21 cellular contexts compared by ENCODE assay signal in the genomic region with DNA sequence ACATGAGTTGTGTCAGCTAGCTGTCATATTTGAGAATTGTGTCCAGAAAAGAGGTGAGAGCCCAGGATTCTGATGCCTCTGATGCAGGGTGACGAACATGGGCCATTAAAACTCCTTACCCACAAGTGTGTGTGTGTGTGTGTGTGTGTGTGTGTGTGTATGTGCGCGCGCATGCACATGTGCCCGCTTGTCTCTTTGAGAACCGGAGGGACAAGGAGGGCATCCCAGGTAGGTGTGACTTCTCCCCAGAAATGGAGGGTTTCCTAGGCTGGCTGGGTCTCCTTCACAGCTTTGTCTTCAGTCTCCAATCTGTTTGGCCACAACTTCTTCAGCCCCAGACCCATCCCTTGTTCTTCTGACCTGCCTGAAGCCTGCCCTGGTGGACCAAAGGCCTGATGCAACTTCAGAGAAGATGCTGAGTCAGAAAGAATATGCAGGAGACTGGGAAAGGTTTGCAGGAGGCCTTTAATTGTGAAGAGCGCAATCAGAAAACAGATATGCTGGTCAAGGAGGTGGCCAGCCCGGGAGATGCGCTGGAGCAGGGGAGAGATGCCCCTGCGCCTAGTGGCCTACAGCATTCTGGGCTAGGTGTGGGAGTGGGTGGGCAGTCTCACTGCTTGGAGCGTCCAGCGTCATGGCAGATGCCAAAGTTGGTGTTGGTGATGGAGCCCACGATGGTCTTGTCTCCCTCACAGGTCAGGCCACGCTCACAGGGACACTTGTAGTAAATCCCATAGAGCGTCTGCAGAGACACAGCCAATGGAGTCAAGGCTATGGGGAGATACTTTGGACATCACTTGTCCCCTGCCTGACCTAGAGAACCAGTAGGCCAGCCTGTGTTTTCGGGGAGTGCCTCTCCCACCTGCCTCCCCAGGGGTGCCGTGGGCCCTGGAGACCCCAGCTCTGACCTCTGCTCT. TPM values are rescaled to one million over a fixed set of nuclear protein-coding genes. Genes with fewer than 3 reads are reported as not detected.
DNase-seq lines count a peak whose midpoint lies in the region; ATAC-seq, FAIRE-seq and TF ChIP-seq lines count a peak whose summit lies in the region.
"Had no signal": no experiment of that assay in that cellular context is flagged by ENCODE, and none has a peak within 500 bp of the region (broad histone marks: within the 10 kb centered on the region; RNA-seq: fewer than 3 reads in every experiment).

No MANE protein-coding gene starts in this region.

- ATAC-seq in Panc1, result 0 out of 2 replicates have a peak, but pooled peaks have one; percentile 28
- no peak for ATAC-seq in HepG2
- ATAC-seq in psoas muscle, result no peak

- FAIRE-seq in HepG2 (lab: Jason Lieb, UNC), result no peak

- no peak overlapping the region for H2AFZ ChIP-seq in HepG2 (ENCODE audit: low read length)

- BruUV-seq in Panc1 (replicated peaks; lab: Mats Ljungman, UMichigan) (no TSS peak), HepG2 (replicated peaks; lab: Mats Ljungman, UMichigan) (no TSS peak)

- POLR2A ChIA-PET in Panc1 (lab: Charles Lee), result interaction anchor here (0.6 to 0.7 kb wide), 2 partner anchors 15 to 458 kb away, joined by 4 to 6 read pairs; no protein-coding TSS in a partner anchor
- POLR2A ChIA-PET in HepG2 (lab: Yijun Ruan, JAX), result no interaction called here

- no peak for TF ChIP-seq RAD21 in HepG2 (CRISPR knock-in tag; IDR thresholded peaks at IDR 0.05)

- H3K4me3 ChIP-seq in Panc1 (ENCODE audit: low read depth in 2 of 2, low read length in 2 of 2), result no peak overlapping the region
- H3K4me3 ChIP-seq in HepG2 (replicated peaks in 1 of 3; ENCODE audit: insufficient read depth in 1 of 3, low read depth in 2 of 3, low read length in 3 of 3), result no peak overlapping the region
- H3K4me3 ChIP-seq in psoas muscle, result no peak overlapping the region
- H3K4me3 ChIP-seq: MG63, SJCRH30 had no signal

- H3K4me1 ChIP-seq in Panc1 (ENCODE audit: control insufficient read depth, insufficient read depth, low read length) (no peaks in the 10 kb centered on the region), HepG2 (ENCODE audit: insufficient read depth, low read length) (no peaks in the 10 kb centered on the region), psoas muscle (no peaks in the 10 kb centered on the region)
- H3K4me1 ChIP-seq: SJCRH30 had no signal

- H4K20me1 ChIP-seq in HepG2 (ENCODE audit: insufficient read depth, low read length), result no peaks in the 10 kb centered on the region

- TF ChIP-seq CTCF in Panc1 (IDR thresholded peaks at IDR 0.05), result no peak
- TF ChIP-seq CTCF in HepG2 (CRISPR knock-in tag; IDR thresholded peaks at IDR 0.05), result no peak
- TF ChIP-seq CTCF in psoas muscle (IDR thresholded peaks at IDR 0.05), result no peak

- no peak overlapping the region for H3K4me2 ChIP-seq in HepG2 (ENCODE audit: low read depth, low read length)

- H3K27ac ChIP-seq in Panc1 (ENCODE audit: low read length) (no peak overlapping the region), HepG2 (ENCODE audit: extremely low read length, insufficient read depth, low read length) (no peak overlapping the region), psoas muscle (no peak overlapping the region)
- H3K27ac ChIP-seq: SJCRH30 had no signal

- CTCF ChIA-PET in Panc1 (lab: Charles Lee) (interaction anchor here (0.6 kb wide), 1 partner anchor 85 kb away, joined by 5 read pairs; no protein-coding TSS in a partner anchor), HepG2 (lab: Yijun Ruan, JAX; ENCODE audit: low intra/inter-chr PET ratio, low total read pairs) (no interaction called here)

- TF ChIP-seq POLR2A in HepG2 (IDR thresholded peaks at IDR 0.05; ENCODE audit: insufficient read depth in 1 of 2, low read depth in 2 of 2, low read length in 2 of 2), result no peak

- DNase-seq in Panc1 (ENCODE audit: low read depth, low spot score) (no peak), HepG2 (ENCODE audit: low spot score) (no peak), retina (no peak), NK-92 (lab: John Stamatoyannopoulos, UW; ENCODE audit: unreplicated experiment) (no peak), psoas muscle (no peak)
- DNase-seq: ACHN; C1 segment of cervical spinal cord; CD8-positive, alpha-beta memory T cell; DMS53; EL; HCEC 1CT; Kasumi-1; MG63; NCI-H1048; NCI-H1436 treated with DMSO at 0.1 percent for 48 hours; NCI-H2029; NCI-H345; NCI-H526; SJCRH30 had no signal

- H3K79me2 ChIP-seq in HepG2 (ENCODE audit: insufficient read depth, low read length), result no peaks in the 10 kb centered on the region

- no peaks in the 10 kb centered on the region for H3K36me3 ChIP-seq in Panc1 (ENCODE audit: control insufficient read depth, insufficient read depth, low read length)
- no peaks in the 10 kb centered on the region for H3K36me3 ChIP-seq in HepG2 (replicated peaks in 1 of 2; ENCODE audit: control insufficient read depth in 1 of 2, insufficient read depth in 2 of 2, low read length in 2 of 2)
- H3K36me3 ChIP-seq in psoas muscle (ENCODE audit: insufficient read depth in 1 of 2, low read depth in 1 of 2), result no peaks in the 10 kb centered on the region
- H3K36me3 ChIP-seq: MG63, SJCRH30 had no signal

- H3K27me3 ChIP-seq in Panc1 (ENCODE audit: control insufficient read depth, insufficient read depth, low read length) (0 out of 2 replicates have a peak, but pooled peaks cover 3% of the 10 kb centered on the region), HepG2 (ENCODE audit: control insufficient read depth in 1 of 2, insufficient read depth in 2 of 2, low read length in 2 of 2) (peaks cover 1 to 22% of the 10 kb centered on the region in 2 experiments; a peak in 3 of 5 replicates), psoas muscle (ENCODE audit: insufficient read depth in 3 of 3, low read length in 2 of 3) (peaks cover 0 to 2% (median 0%) of the 10 kb centered on the region in 3 donors)
- H3K27me3 ChIP-seq: SJCRH30 had no signal

- 63% methylated on average over 12 of the region's 17 CpGs for WGBS in HepG2 (ENCODE audit: low lambda C conversion rate)
- 88 to 92% (median 90%) methylated on average over 17 of the region's 17 CpGs for WGBS in psoas muscle, 3 donors

- H3K9ac ChIP-seq in HepG2 (ENCODE audit: insufficient read depth, low read depth, low read length), result no peak overlapping the region

- TF ChIP-seq EP300 in HepG2 (IDR thresholded peaks at IDR 0.05; ENCODE audit: low read depth in 2 of 2, low read length in 2 of 2) (no peak), HepG2 (CRISPR knock-in tag; IDR thresholded peaks at IDR 0.05; ENCODE audit: borderline replicate concordance) (no peak)

- no peaks in the 10 kb centered on the region for H3K9me3 ChIP-seq in Panc1 (ENCODE audit: control insufficient read depth, insufficient read depth, low read depth, low read length)
- H3K9me3 ChIP-seq in HepG2 (ENCODE audit: low read length), result no peaks in the 10 kb centered on the region
- no peaks in the 10 kb centered on the region for H3K9me3 ChIP-seq in psoas muscle
- H3K9me3 ChIP-seq: MG63, SJCRH30 had no signal

- intact Hi-C loops in Panc1 (cut with micrococcal nuclease; ENCODE audit: unreplicated experiment), result no loop called here
- intact Hi-C loops in HepG2 (cut with micrococcal nuclease; ENCODE audit: unreplicated experiment), result no loop called here
- intact Hi-C loops in psoas muscle (cut with DNase I), result no loop called here

- in situ Hi-C loops in Panc1 (cut with HindIII; ENCODE audit: low pct_unique_long_range_greater_than_20kb, low sequenced_read_pairs) (no loop called here), HepG2 (cut with HindIII; ENCODE audit: extremely low pct_ligation_motif_present, low pct_unique_long_range_greater_than_20kb) (no loop called here)

RNA-seq across cellular contexts. Expression of a gene that starts 2.3 kb away (rescaled TPM):
- total RNA-seq in Panc1 (2021; ENCODE audit: unreplicated experiment) (4.0 TPM), HepG2 (2016; rRNA removed; fragmentation: Illumina TruSeq; extraction: Trizol) (not detected in 2 replicates), psoas muscle (1 to 10 TPM in 1 of 4 donors, under 1 TPM in 1, not detected in 2; 0.53 to 3.5 TPM)
- polyA plus RNA-seq in Panc1 (2012; ENCODE audit: insufficient read length), result not detected
- not detected in 2 replicates for total RNA-seq in HepG2 (2016; cell fraction: cytosol; rRNA removed; fragmentation: Illumina TruSeq; extraction: Trizol; ENCODE audit: low read depth)
- total RNA-seq in HepG2 (2016; cell fraction: insoluble cytoplasmic fraction; rRNA removed; fragmentation: Illumina TruSeq; extraction: Trizol), result not detected in 2 replicates
- not detected in 2 replicates for total RNA-seq in HepG2 (2016; cell fraction: membrane; rRNA removed; fragmentation: Illumina TruSeq; extraction: Trizol)
- total RNA-seq in HepG2 (2016; cell fraction: nucleus; rRNA removed; fragmentation: Illumina TruSeq; extraction: Trizol), result not detected in 2 replicates
- polyA plus RNA-seq in HepG2 (2011; rRNA removed) (0.20 TPM in 1 of 2 replicates, not detected in the other), psoas muscle (under 1 TPM in 2 of 3 donors, not detected in 1; 0.38 to 0.96 TPM)
- polyA plus RNA-seq in HepG2 (2011; cell fraction: cytosol; rRNA removed), result not detected in 2 replicates
- not detected in 2 replicates for polyA plus RNA-seq in HepG2 (2011; cell fraction: nucleus; rRNA removed)
- not detected in 2 replicates for polyA plus RNA-seq in HepG2 (2012)
- polyA plus RNA-seq in HepG2 (2016; cell fraction: cytosol; fragmentation: Illumina TruSeq; extraction: Trizol; ENCODE audit: low read depth), result not detected in 2 replicates
- polyA plus RNA-seq in HepG2 (2016; cell fraction: insoluble cytoplasmic fraction; fragmentation: Illumina TruSeq; extraction: Trizol; ENCODE audit: low read depth), result not detected in 2 replicates
- not detected in 2 replicates for polyA plus RNA-seq in HepG2 (2016; cell fraction: membrane; fragmentation: Illumina TruSeq; extraction: Trizol; ENCODE audit: low read depth)
- polyA plus RNA-seq in HepG2 (2016; cell fraction: nucleus; fragmentation: Illumina TruSeq; extraction: Trizol; ENCODE audit: insufficient read depth, low read depth), result not detected in 2 replicates
- polyA minus RNA-seq in HepG2 (2011; rRNA and poly(A)+ RNA removed; ENCODE audit: low replicate concordance), result not detected in 2 replicates
- not detected in 2 replicates for polyA minus RNA-seq in HepG2 (2011; cell fraction: cytosol; rRNA and poly(A)+ RNA removed)
- not detected in 2 replicates for polyA minus RNA-seq in HepG2 (2011; cell fraction: nucleus; rRNA and poly(A)+ RNA removed)
- total RNA-seq: CD8-positive, alpha-beta memory T cell; HT-29; SJCRH30 had no signal
- polyA plus RNA-seq: CD8-positive, alpha-beta memory T cell; IgD-negative memory B cell had no signal

RNA-seq across cellular contexts. Expression of a gene that starts 10.4 kb away (rescaled TPM):
- total RNA-seq in Panc1 (2021; ENCODE audit: unreplicated experiment), result not detected
- polyA plus RNA-seq in Panc1 (2012; ENCODE audit: insufficient read length), result not detected
- not detected in 2 replicates for total RNA-seq in HepG2 (2016; rRNA removed; fragmentation: Illumina TruSeq; extraction: Trizol)
- not detected in 2 replicates for total RNA-seq in HepG2 (2016; cell fraction: cytosol; rRNA removed; fragmentation: Illumina TruSeq; extraction: Trizol; ENCODE audit: low read depth)
- not detected in 2 replicates for total RNA-seq in HepG2 (2016; cell fraction: insoluble cytoplasmic fraction; rRNA removed; fragmentation: Illumina TruSeq; extraction: Trizol)
- not detected in 2 replicates for total RNA-seq in HepG2 (2016; cell fraction: membrane; rRNA removed; fragmentation: Illumina TruSeq; extraction: Trizol)
- not detected in 2 replicates for total RNA-seq in HepG2 (2016; cell fraction: nucleus; rRNA removed; fragmentation: Illumina TruSeq; extraction: Trizol)
- polyA plus RNA-seq in HepG2 (2011; rRNA removed), result 0.03 TPM in 1 of 2 replicates, not detected in the other
- polyA plus RNA-seq in HepG2 (2011; cell fraction: cytosol; rRNA removed), result 0.07 TPM in 1 of 2 replicates, not detected in the other
- not detected in 2 replicates for polyA plus RNA-seq in HepG2 (2011; cell fraction: nucleus; rRNA removed)
- polyA plus RNA-seq in HepG2 (2012), result not detected in 2 replicates
- polyA plus RNA-seq in HepG2 (2016; cell fraction: cytosol; fragmentation: Illumina TruSeq; extraction: Trizol; ENCODE audit: low read depth), result not detected in 2 replicates
- not detected in 2 replicates for polyA plus RNA-seq in HepG2 (2016; cell fraction: insoluble cytoplasmic fraction; fragmentation: Illumina TruSeq; extraction: Trizol; ENCODE audit: low read depth)
- polyA plus RNA-seq in HepG2 (2016; cell fraction: membrane; fragmentation: Illumina TruSeq; extraction: Trizol; ENCODE audit: low read depth), result not detected in 2 replicates
- polyA plus RNA-seq in HepG2 (2016; cell fraction: nucleus; fragmentation: Illumina TruSeq; extraction: Trizol; ENCODE audit: insufficient read depth, low read depth), result not detected in 2 replicates
- 0.44 and 1.1 TPM in 2 replicates for polyA minus RNA-seq in HepG2 (2011; rRNA and poly(A)+ RNA removed; ENCODE audit: low replicate concordance)
- not detected in 2 replicates for polyA minus RNA-seq in HepG2 (2011; cell fraction: cytosol; rRNA and poly(A)+ RNA removed)
- polyA minus RNA-seq in HepG2 (2011; cell fraction: nucleus; rRNA and poly(A)+ RNA removed), result 0.50 TPM in 1 of 2 replicates, not detected in the other
- total RNA-seq in psoas muscle, result under 1 TPM in 1 of 4 donors, not detected in 3; 0.34 TPM
- under 1 TPM in 1 of 3 donors, not detected in 2; 0.10 TPM for polyA plus RNA-seq in psoas muscle
- total RNA-seq: CD8-positive, alpha-beta memory T cell had no signal
- polyA plus RNA-seq: CD8-positive, alpha-beta memory T cell; IgD-negative memory B cell had no signal

RNA-seq across cellular contexts. Expression of a gene that starts 14.0 kb away (rescaled TPM):
- total RNA-seq in Panc1 (2021; ENCODE audit: unreplicated experiment) (not detected), HepG2 (2016; rRNA removed; fragmentation: Illumina TruSeq; extraction: Trizol) (not detected in 2 replicates), psoas muscle (not detected)
- polyA plus RNA-seq in Panc1 (2012; ENCODE audit: insufficient read length), result not detected
- not detected in 2 replicates for total RNA-seq in HepG2 (2016; cell fraction: cytosol; rRNA removed; fragmentation: Illumina TruSeq; extraction: Trizol; ENCODE audit: low read depth)
- not detected in 2 replicates for total RNA-seq in HepG2 (2016; cell fraction: insoluble cytoplasmic fraction; rRNA removed; fragmentation: Illumina TruSeq; extraction: Trizol)
- not detected in 2 replicates for total RNA-seq in HepG2 (2016; cell fraction: membrane; rRNA removed; fragmentation: Illumina TruSeq; extraction: Trizol)
- total RNA-seq in HepG2 (2016; cell fraction: nucleus; rRNA removed; fragmentation: Illumina TruSeq; extraction: Trizol), result not detected in 2 replicates
- polyA plus RNA-seq in HepG2 (2011; rRNA removed) (not detected in 2 replicates), psoas muscle (not detected)
- not detected in 2 replicates for polyA plus RNA-seq in HepG2 (2011; cell fraction: cytosol; rRNA removed)
- not detected in 2 replicates for polyA plus RNA-seq in HepG2 (2011; cell fraction: nucleus; rRNA removed)
- not detected in 2 replicates for polyA plus RNA-seq in HepG2 (2012)
- polyA plus RNA-seq in HepG2 (2016; cell fraction: cytosol; fragmentation: Illumina TruSeq; extraction: Trizol; ENCODE audit: low read depth), result not detected in 2 replicates
- not detected in 2 replicates for polyA plus RNA-seq in HepG2 (2016; cell fraction: insoluble cytoplasmic fraction; fragmentation: Illumina TruSeq; extraction: Trizol; ENCODE audit: low read depth)
- polyA plus RNA-seq in HepG2 (2016; cell fraction: membrane; fragmentation: Illumina TruSeq; extraction: Trizol; ENCODE audit: low read depth), result not detected in 2 replicates
- not detected in 2 replicates for polyA plus RNA-seq in HepG2 (2016; cell fraction: nucleus; fragmentation: Illumina TruSeq; extraction: Trizol; ENCODE audit: insufficient read depth, low read depth)
- polyA minus RNA-seq in HepG2 (2011; rRNA and poly(A)+ RNA removed; ENCODE audit: low replicate concordance), result not detected in 2 replicates
- not detected in 2 replicates for polyA minus RNA-seq in HepG2 (2011; cell fraction: cytosol; rRNA and poly(A)+ RNA removed)
- polyA minus RNA-seq in HepG2 (2011; cell fraction: nucleus; rRNA and poly(A)+ RNA removed), result not detected in 2 replicates
- total RNA-seq: CD8-positive, alpha-beta memory T cell; HT-29; SJCRH30 had no signal
- polyA plus RNA-seq: CD8-positive, alpha-beta memory T cell; IgD-negative memory B cell had no signal

RNA-seq across cellular contexts. Expression of a gene that starts 18.4 kb away (rescaled TPM):
- 0.57 TPM for total RNA-seq in Panc1 (2021; ENCODE audit: unreplicated experiment)
- not detected for polyA plus RNA-seq in Panc1 (2012; ENCODE audit: insufficient read length)
- total RNA-seq in HepG2 (2016; rRNA removed; fragmentation: Illumina TruSeq; extraction: Trizol), result not detected in 2 replicates
- total RNA-seq in HepG2 (2016; cell fraction: cytosol; rRNA removed; fragmentation: Illumina TruSeq; extraction: Trizol; ENCODE audit: low read depth), result not detected in 2 replicates
- not detected in 2 replicates for total RNA-seq in HepG2 (2016; cell fraction: insoluble cytoplasmic fraction; rRNA removed; fragmentation: Illumina TruSeq; extraction: Trizol)
- not detected in 2 replicates for total RNA-seq in HepG2 (2016; cell fraction: membrane; rRNA removed; fragmentation: Illumina TruSeq; extraction: Trizol)
- total RNA-seq in HepG2 (2016; cell fraction: nucleus; rRNA removed; fragmentation: Illumina TruSeq; extraction: Trizol), result not detected in 2 replicates
- polyA plus RNA-seq in HepG2 (2011; rRNA removed), result not detected in 2 replicates
- polyA plus RNA-seq in HepG2 (2011; cell fraction: cytosol; rRNA removed), result not detected in 2 replicates
- polyA plus RNA-seq in HepG2 (2011; cell fraction: nucleus; rRNA removed), result not detected in 2 replicates
- polyA plus RNA-seq in HepG2 (2012), result not detected in 2 replicates
- polyA plus RNA-seq in HepG2 (2016; cell fraction: cytosol; fragmentation: Illumina TruSeq; extraction: Trizol; ENCODE audit: low read depth), result not detected in 2 replicates
- polyA plus RNA-seq in HepG2 (2016; cell fraction: insoluble cytoplasmic fraction; fragmentation: Illumina TruSeq; extraction: Trizol; ENCODE audit: low read depth), result not detected in 2 replicates
- polyA plus RNA-seq in HepG2 (2016; cell fraction: membrane; fragmentation: Illumina TruSeq; extraction: Trizol; ENCODE audit: low read depth), result not detected in 2 replicates
- not detected in 2 replicates for polyA plus RNA-seq in HepG2 (2016; cell fraction: nucleus; fragmentation: Illumina TruSeq; extraction: Trizol; ENCODE audit: insufficient read depth, low read depth)
- not detected in 2 replicates for polyA minus RNA-seq in HepG2 (2011; rRNA and poly(A)+ RNA removed; ENCODE audit: low replicate concordance)
- not detected in 2 replicates for polyA minus RNA-seq in HepG2 (2011; cell fraction: cytosol; rRNA and poly(A)+ RNA removed)
- not detected in 2 replicates for polyA minus RNA-seq in HepG2 (2011; cell fraction: nucleus; rRNA and poly(A)+ RNA removed)
- total RNA-seq in psoas muscle, result not detected
- not detected for polyA plus RNA-seq in psoas muscle
- total RNA-seq: CD8-positive, alpha-beta memory T cell; HT-29; SJCRH30 had no signal
- polyA plus RNA-seq: CD8-positive, alpha-beta memory T cell; IgD-negative memory B cell had no signal

RNA-seq across cellular contexts. Expression of a gene that starts 58.0 kb away (rescaled TPM):
- total RNA-seq in Panc1 (2021; ENCODE audit: unreplicated experiment) (1.4 TPM), HepG2 (2016; rRNA removed; fragmentation: Illumina TruSeq; extraction: Trizol) (not detected in 2 replicates), psoas muscle (under 1 TPM in 3 of 4 donors, not detected in 1; 0.36 to 0.74 (median 0.58) TPM)
- polyA plus RNA-seq in Panc1 (2012; ENCODE audit: insufficient read length), result 0.99 TPM
- total RNA-seq in HepG2 (2016; cell fraction: cytosol; rRNA removed; fragmentation: Illumina TruSeq; extraction: Trizol; ENCODE audit: low read depth), result not detected in 2 replicates
- total RNA-seq in HepG2 (2016; cell fraction: insoluble cytoplasmic fraction; rRNA removed; fragmentation: Illumina TruSeq; extraction: Trizol), result 0.17 TPM in 1 of 2 replicates, not detected in the other
- total RNA-seq in HepG2 (2016; cell fraction: membrane; rRNA removed; fragmentation: Illumina TruSeq; extraction: Trizol), result not detected in 2 replicates
- total RNA-seq in HepG2 (2016; cell fraction: nucleus; rRNA removed; fragmentation: Illumina TruSeq; extraction: Trizol), result not detected in 2 replicates
- polyA plus RNA-seq in HepG2 (2011; rRNA removed) (1.3 and 1.4 TPM in 2 replicates), psoas muscle (10 to 100 TPM in 1 of 3 donors, under 1 TPM in 1, not detected in 1; 0.25 to 15.5 TPM)
- 0.71 and 1.0 TPM in 2 replicates for polyA plus RNA-seq in HepG2 (2011; cell fraction: cytosol; rRNA removed)
- polyA plus RNA-seq in HepG2 (2011; cell fraction: nucleus; rRNA removed), result 4.4 and 4.7 TPM in 2 replicates
- polyA plus RNA-seq in HepG2 (2012), result 0.15 and 0.76 TPM in 2 replicates
- polyA plus RNA-seq in HepG2 (2016; cell fraction: cytosol; fragmentation: Illumina TruSeq; extraction: Trizol; ENCODE audit: low read depth), result 0.15 TPM in 1 of 2 replicates, not detected in the other
- polyA plus RNA-seq in HepG2 (2016; cell fraction: insoluble cytoplasmic fraction; fragmentation: Illumina TruSeq; extraction: Trizol; ENCODE audit: low read depth), result not detected in 2 replicates
- not detected in 2 replicates for polyA plus RNA-seq in HepG2 (2016; cell fraction: membrane; fragmentation: Illumina TruSeq; extraction: Trizol; ENCODE audit: low read depth)
- 0.47 TPM in 1 of 2 replicates, not detected in the other for polyA plus RNA-seq in HepG2 (2016; cell fraction: nucleus; fragmentation: Illumina TruSeq; extraction: Trizol; ENCODE audit: insufficient read depth, low read depth)
- 0.21 and 0.38 TPM in 2 replicates for polyA minus RNA-seq in HepG2 (2011; rRNA and poly(A)+ RNA removed; ENCODE audit: low replicate concordance)
- not detected in 2 replicates for polyA minus RNA-seq in HepG2 (2011; cell fraction: cytosol; rRNA and poly(A)+ RNA removed)
- 1.2 TPM in 1 of 2 replicates, not detected in the other for polyA minus RNA-seq in HepG2 (2011; cell fraction: nucleus; rRNA and poly(A)+ RNA removed)
- total RNA-seq: HT-29, SJCRH30 had no signal
